In genomic region chr17:82344175-82344907, GRCh38 we compare ENCODE assay signal across 18 cellular contexts. TPM values are rescaled to one million over a fixed set of nuclear protein-coding genes. Genes with fewer than 3 reads are reported as not detected.
DNase-seq lines count a peak whose midpoint lies in the region; ATAC-seq, FAIRE-seq and TF ChIP-seq lines count a peak whose summit lies in the region.
"Had no signal": no experiment of that assay in that cellular context is flagged by ENCODE, and none has a peak within 500 bp of the region (broad histone marks: within the 10 kb centered on the region; RNA-seq: fewer than 3 reads in every experiment).

No MANE protein-coding gene starts in this region.

- H3K4me1 Mint-ChIP-seq in CD8-positive, alpha-beta memory T cell: peaks cover 3 to 6% (median 3%) of the 10 kb centered on the region in 3 donors
- peaks cover 6 to 7% of the 10 kb centered on the region in 2 donors for H3K4me1 Mint-ChIP-seq in immature natural killer cell

- no peaks in the 10 kb centered on the region for H3K9me3 Mint-ChIP-seq in CD8-positive, alpha-beta memory T cell
- H3K9me3 Mint-ChIP-seq in immature natural killer cell: no peaks in the 10 kb centered on the region

- FAIRE-seq in kidney (lab: Jason Lieb, UNC): no peak

- peak; percentile 38 for ATAC-seq in left colon
- ATAC-seq in GM21619 (IDR thresholded peaks at IDR 0.05; ENCODE audit: unreplicated experiment): no peak

- peaks cover 4% of the 10 kb centered on the region for H3K4me1 ChIP-seq in CD8-positive, alpha-beta memory T cell (ENCODE audit: insufficient read depth, low read length)
- H3K4me1 ChIP-seq in kidney (ENCODE audit: control insufficient read depth in 1 of 2, insufficient read depth in 1 of 2, low read depth in 1 of 2, low read length in 2 of 2): peaks cover 0 to 3% of the 10 kb centered on the region in 2 donors

- no peak overlapping the region for H3K4me3 ChIP-seq in CD8-positive, alpha-beta memory T cell (ENCODE audit: low read length)
- H3K4me3 ChIP-seq in neural cell (ENCODE audit: low read length) (no peak overlapping the region), kidney (ENCODE audit: low read length in 2 of 2) (no peak overlapping the region)

- H3K27ac Mint-ChIP-seq in CD8-positive, alpha-beta memory T cell: no peak overlapping the region
- H3K27ac Mint-ChIP-seq in immature natural killer cell: no peak overlapping the region
- H3K27ac Mint-ChIP-seq: CD14-positive monocyte, H9, IgD-negative memory B cell had no signal

- peak overlapping the region; percentile 40 for H2AFZ ChIP-seq in neural cell (ENCODE audit: low read depth, low read length)

- no peak for DNase-seq in CD8-positive, alpha-beta memory T cell
- DNase-seq in RPMI8226 (peak; percentile 51), left colon (peak in 1 of 2 donors; percentile 26), immature natural killer cell (no peak), DMS53 treated with DMSO at 0.1 percent for 48 hours (lab: John Stamatoyannopoulos, UW; ENCODE audit: unreplicated experiment) (no peak), kidney (no peak)
- DNase-seq: Caco-2, H9, NCI-H1105, NCI-H1694 treated with DMSO at 0.1 percent for 48 hours, NCI-H69 had no signal

- no peak overlapping the region for H3K4me2 ChIP-seq in neural cell (ENCODE audit: low read length)

- peaks cover 4 to 17% of the 10 kb centered on the region in 2 donors for H3K27me3 Mint-ChIP-seq in CD8-positive, alpha-beta memory T cell
- H3K27me3 Mint-ChIP-seq in immature natural killer cell (ENCODE audit: low read depth in 3 of 3): peaks cover 0 to 4% (median 0%) of the 10 kb centered on the region in 3 donors

- no peaks in the 10 kb centered on the region for H3F3A ChIP-seq in neural cell (ENCODE audit: insufficient read depth, low read length, poor library complexity, severe bottlenecking)

- H3K27me3 ChIP-seq in CD8-positive, alpha-beta memory T cell (ENCODE audit: insufficient read depth, low read length, poor library complexity, severe bottlenecking): no peaks in the 10 kb centered on the region
- H3K27me3 ChIP-seq in neural cell (ENCODE audit: insufficient read depth, low read depth, low read length): no peaks in the 10 kb centered on the region

- no peaks in the 10 kb centered on the region for H3K36me3 Mint-ChIP-seq in CD8-positive, alpha-beta memory T cell
- no peaks in the 10 kb centered on the region for H3K36me3 Mint-ChIP-seq in immature natural killer cell
- H3K36me3 Mint-ChIP-seq: CD14-positive monocyte, IgD-negative memory B cell had no signal

- POLR2A ChIA-PET in CD8-positive, alpha-beta memory T cell (lab: Charles Lee): no interaction called here

- no peaks in the 10 kb centered on the region for H3K9me3 ChIP-seq in CD8-positive, alpha-beta memory T cell (ENCODE audit: low read length)
- H3K9me3 ChIP-seq in neural cell (ENCODE audit: low read length) (no peaks in the 10 kb centered on the region), kidney (ENCODE audit: control insufficient read depth in 1 of 2, low read length in 2 of 2) (no peaks in the 10 kb centered on the region)
- H3K9me3 ChIP-seq: Caco-2 had no signal

- CTCF ChIA-PET in CD8-positive, alpha-beta memory T cell (lab: Charles Lee): interaction anchor here (0.9 to 1.2 kb wide), 2 partner anchors 43 to 314 kb away, joined by 3 to 4 read pairs; no protein-coding TSS in a partner anchor

- no peaks in the 10 kb centered on the region for H3K36me3 ChIP-seq in CD8-positive, alpha-beta memory T cell (ENCODE audit: insufficient read depth, low read length)
- H3K36me3 ChIP-seq in neural cell (ENCODE audit: insufficient read depth, low read length): no peaks in the 10 kb centered on the region
- H3K36me3 ChIP-seq in kidney (ENCODE audit: control insufficient read depth in 1 of 2, insufficient read depth in 2 of 2, low read length in 2 of 2): no peaks in the 10 kb centered on the region

- no peaks in the 10 kb centered on the region for H3K79me2 ChIP-seq in neural cell (replicated peaks; ENCODE audit: insufficient read depth, low read length)

- TF ChIP-seq CTCF in neural cell (IDR thresholded peaks at IDR 0.05; ENCODE audit: poor library complexity, severe bottlenecking) (no peak), kidney (IDR thresholded peaks at IDR 0.05; ENCODE audit: borderline replicate concordance, extremely low read depth, insufficient read depth) (no peak)

- no peak overlapping the region for H3K4me3 Mint-ChIP-seq in CD8-positive, alpha-beta memory T cell
- no peak overlapping the region for H3K4me3 Mint-ChIP-seq in immature natural killer cell
- H3K4me3 Mint-ChIP-seq: CD14-positive monocyte, H9, IgD-negative memory B cell had no signal

- TF ChIP-seq RAD21 in neural cell (conservative IDR thresholded peaks at IDR 0.05): no peak

- peak overlapping the region; percentile 86 for H3K27ac ChIP-seq in CD8-positive, alpha-beta memory T cell (ENCODE audit: low read depth, low read length)
- H3K27ac ChIP-seq in neural cell (ENCODE audit: low read length) (no peak overlapping the region), kidney (ENCODE audit: low read depth in 2 of 2, low read length in 2 of 2) (no peak overlapping the region)
- H3K27ac ChIP-seq: RWPE1 had no signal

- no peak for TF ChIP-seq EP300 in neural cell (conservative IDR thresholded peaks at IDR 0.05; ENCODE audit: poor library complexity, severe bottlenecking)

- H4K20me1 ChIP-seq in neural cell (ENCODE audit: insufficient read depth): no peaks in the 10 kb centered on the region

- intact Hi-C loops in left colon (cut with DNase I, micrococcal nuclease) (no loop called here), kidney (cut with DNase I) (no loop called here)

- peak overlapping the region; percentile 16 for H3K9ac ChIP-seq in neural cell (ENCODE audit: low read length)
- no peak overlapping the region for H3K9ac ChIP-seq in kidney (ENCODE audit: low read length in 2 of 2)

- no peaks in the 10 kb centered on the region for H3K9me2 ChIP-seq in neural cell (ENCODE audit: insufficient read depth, low read length)

TF ChIP-seq in neural cell, 6 proteins besides CTCF, POLR2A, EP300 and RAD21:
- TF ChIP-seq EZH2 (IDR thresholded peaks at IDR 0.05; ENCODE audit: borderline replicate concordance, insufficient read depth, low read length, poor library complexity, severe bottlenecking): no peak
- peak; percentile 23 for TF ChIP-seq POLR2AphosphoS5 (IDR thresholded peaks at IDR 0.05)

RNA-seq across cellular contexts. Expression of gene SECTM1, which starts 10.8 kb away (rescaled TPM):
- total RNA-seq in CD8-positive, alpha-beta memory T cell: 1 to 10 TPM in 1 of 2 experiments, under 1 TPM in 1; 0.49 to 1.1 TPM
- 1.9 TPM for polyA plus RNA-seq in CD8-positive, alpha-beta memory T cell
- total RNA-seq in left colon (100 to 1,000 TPM in 1 of 2 donors, 10 to 100 TPM in 1; 78.5 to 127 TPM), kidney (87.5 TPM)
- polyA plus RNA-seq in neural cell (not detected in 2 replicates), immature natural killer cell (1 to 10 TPM in 2 of 3 donors, not detected in 1; 2.7 to 3.6 TPM), kidney (ENCODE audit: insufficient read depth, low read depth, low replicate concordance) (15.4 TPM)
- not detected in 2 replicates for polyA minus RNA-seq in neural cell

RNA-seq across cellular contexts. Expression of gene TEX19, which starts 14.7 kb away (rescaled TPM):
- not detected for total RNA-seq in CD8-positive, alpha-beta memory T cell
- not detected for polyA plus RNA-seq in CD8-positive, alpha-beta memory T cell
- total RNA-seq in left colon (not detected), kidney (not detected)
- polyA plus RNA-seq in neural cell (not detected in 2 replicates), immature natural killer cell (not detected), kidney (ENCODE audit: insufficient read depth, low read depth, low replicate concordance) (not detected)
- not detected in 2 replicates for polyA minus RNA-seq in neural cell
- polyA plus RNA-seq: CD14-positive monocyte had no signal

RNA-seq across cellular contexts. Expression of gene CD7, which starts 26.9 kb away (rescaled TPM):
- total RNA-seq in CD8-positive, alpha-beta memory T cell: 100 to 1,000 TPM; 186 to 190 TPM
- 193 TPM for polyA plus RNA-seq in CD8-positive, alpha-beta memory T cell
- total RNA-seq in left colon (10 to 100 TPM in 1 of 2 donors, 1 to 10 TPM in 1; 5.2 to 10.0 TPM), kidney (9.2 TPM)
- polyA plus RNA-seq in neural cell (not detected in 2 replicates), immature natural killer cell (100 to 1,000 TPM; 278 to 589 (median 370) TPM), kidney (ENCODE audit: insufficient read depth, low read depth, low replicate concordance) (1.0 TPM)
- polyA minus RNA-seq in neural cell: not detected in 2 replicates
- total RNA-seq: HT-29, SK-MEL-5 had no signal

RNA-seq across cellular contexts. Expression of gene UTS2R, which starts 27.2 kb away (rescaled TPM):
- total RNA-seq in CD8-positive, alpha-beta memory T cell: not detected
- polyA plus RNA-seq in CD8-positive, alpha-beta memory T cell: not detected
- total RNA-seq in left colon: not detected
- polyA plus RNA-seq in neural cell: not detected in 2 replicates
- not detected in 2 replicates for polyA minus RNA-seq in neural cell
- not detected for polyA plus RNA-seq in immature natural killer cell
- total RNA-seq in kidney: not detected
- not detected for polyA plus RNA-seq in kidney (ENCODE audit: insufficient read depth, low read depth, low replicate concordance)
- total RNA-seq: HT-29, SK-MEL-5 had no signal
- polyA plus RNA-seq: CD14-positive monocyte, IgD-negative memory B cell had no signal

Comparison
In these comparisons a context has a peak if more than half of its experiments do, and no peak if none do; other contexts are left out.
1. RNA of gene CD7, which starts 26.9 kb away (polyA plus RNA-seq): 278 to 589 TPM in immature natural killer cell and 193 TPM in CD8-positive, alpha-beta memory T cell (single experiment); 1.0 TPM in kidney (single experiment) and not detected in neural cell; every median in the first group is over 10 times any median in the second.